Comparison of ENCODE assay signal across 8 cellular contexts in the genomic region with DNA sequence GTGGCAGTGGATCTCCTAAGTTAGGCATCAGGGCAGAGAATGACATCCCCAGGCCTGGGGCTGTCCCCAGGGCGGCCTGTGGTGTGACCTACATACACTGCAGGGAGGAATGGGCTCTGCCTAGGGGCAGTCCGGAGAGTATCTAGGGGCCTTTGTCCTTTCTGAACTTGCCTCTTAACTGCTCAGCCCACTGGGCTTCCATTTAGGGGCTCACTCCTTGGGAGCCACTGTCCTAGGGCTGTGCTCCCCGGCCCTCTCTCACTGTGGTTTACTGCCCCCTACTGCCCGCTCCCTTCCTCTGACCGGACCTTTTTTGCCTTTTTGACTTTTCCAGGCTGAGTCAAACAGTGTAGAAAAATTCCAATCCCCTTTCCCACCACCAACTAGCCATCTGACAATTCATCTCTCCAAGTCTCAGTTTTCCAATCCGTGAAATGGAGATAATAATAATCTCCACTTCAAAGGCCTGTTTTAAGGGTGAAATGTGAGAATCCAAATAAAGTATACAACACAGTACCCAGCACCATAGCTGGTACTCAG.
A peak's percentile ranks its signal among the peaks of the same experiment; 100 is the strongest.
DNase-seq lines count a peak whose midpoint lies in the region; ATAC-seq, FAIRE-seq and TF ChIP-seq lines count a peak whose summit lies in the region.

No MANE protein-coding gene starts in this region.

- H3K9ac ChIP-seq in K562 (ENCODE audit: insufficient read depth in 1 of 2, low read depth in 2 of 2, low read length in 2 of 2) = 0 out of 4 replicates have a peak overlapping the region, but pooled peaks of 1 of the 2 experiments have one; percentile 1

- peak; percentile 92 to 94 for TF ChIP-seq RAD21 in K562 (CRISPR knock-in tag; conservative IDR thresholded peaks at IDR 0.05 in 1 of 2, IDR thresholded peaks at IDR 0.05 in 1 of 2)

- in situ Hi-C loops in K562 (cut with MboI) = no loop called here

- H3K27ac Mint-ChIP-seq in T-helper 17 cell = no peak overlapping the region

- peak; percentile 89 for FAIRE-seq in K562 (lab: Jason Lieb, UNC)

- H4K20me1 ChIP-seq in K562 (replicated peaks; ENCODE audit: control insufficient read depth, insufficient read depth, low read length) = no peaks in the 10 kb centered on the region

- no peaks in the 10 kb centered on the region for H3K9me1 ChIP-seq in K562 (ENCODE audit: control insufficient read depth, insufficient read depth, low read length)

- H3K27ac ChIP-seq in K562 (ENCODE audit: extremely low read depth, low read depth, low read length) (no peak overlapping the region), iPS DF 6.9 (ENCODE audit: low read length) (no peak overlapping the region)

- POLR2A ChIA-PET in K562 (lab: Yijun Ruan, JAX) = interaction anchor here (0.7 kb wide), 1 partner anchor 54 kb away, joined by 3 read pairs; no protein-coding TSS in a partner anchor

- BruUV-seq in K562 (replicated peaks; lab: Mats Ljungman, UMichigan) = no TSS peak

- H3K4me3 ChIP-seq in K562 = no peak overlapping the region
- no peak overlapping the region for H3K4me3 ChIP-seq in iPS DF 6.9 (ENCODE audit: low read length)

- CTCF ChIA-PET in K562 (lab: Yijun Ruan, JAX; ENCODE audit: low intra/inter-chr PET ratio) = interaction anchor here (0.6 to 3.4 kb wide), 4 partner anchors 234 to 286 kb away, joined by 4 to 41 read pairs (median 9); no protein-coding TSS in a partner anchor

- peak; percentile 75 to 88 (median 83) for TF ChIP-seq CTCF in K562 (IDR thresholded peaks at IDR 0.05 in 2 of 3, conservative IDR thresholded peaks at IDR 0.05 in 1 of 3; ENCODE audit: insufficient read depth in 2 of 3, low read depth in 1 of 3, low read length in 3 of 3)

- H3K79me2 ChIP-seq in K562 (ENCODE audit: control insufficient read depth, insufficient read depth, low read length) = no peaks in the 10 kb centered on the region

- no peak for TF ChIP-seq POLR2A in K562 (conservative IDR thresholded peaks at IDR 0.05)

- H2AFZ ChIP-seq in K562 (ENCODE audit: low read depth, low read length) = peak overlapping the region; percentile 10; the same call in 1 of the 2 replicates

- H3K36me3 Mint-ChIP-seq in T-helper 17 cell (ENCODE audit: low read depth) = peaks cover 2% of the 10 kb centered on the region

- H3K27me3 Mint-ChIP-seq in T-helper 17 cell = peaks cover 22% of the 10 kb centered on the region

- H3K9me3 ChIP-seq in T-helper 17 cell (ENCODE audit: control insufficient read depth, low read length, poor library complexity, severe bottlenecking) (no peaks in the 10 kb centered on the region), K562 (replicated peaks; ENCODE audit: control insufficient read depth, insufficient read depth, low read depth, low read length) (no peaks in the 10 kb centered on the region), iPS DF 6.9 (ENCODE audit: control insufficient read depth, insufficient read depth, low read length) (no peaks in the 10 kb centered on the region)

- ATAC-seq in T-helper 17 cell (peak; percentile 62), K562 (peak; percentile 98)

- TF ChIP-seq EP300 in K562 (IDR thresholded peaks at IDR 0.05; ENCODE audit: low read length) = no peak

- H3K36me3 ChIP-seq in K562 (ENCODE audit: control insufficient read depth, insufficient read depth, low read length) (no peaks in the 10 kb centered on the region), iPS DF 6.9 (ENCODE audit: control insufficient read depth, insufficient read depth, low read length) (no peaks in the 10 kb centered on the region)

- peaks cover 3% of the 10 kb centered on the region for H3K4me1 Mint-ChIP-seq in T-helper 17 cell

- H3K4me1 ChIP-seq in K562 (replicated peaks in 1 of 2; ENCODE audit: control insufficient read depth in 2 of 2, insufficient read depth in 2 of 2, low read length in 2 of 2) = no peaks in the 10 kb centered on the region; a peak in 1 of 5 replicates
- H3K4me1 ChIP-seq in iPS DF 6.9 (ENCODE audit: control insufficient read depth, insufficient read depth, low read length) = no peaks in the 10 kb centered on the region

- DNase-seq in EL (peak; percentile 63), LHCN-M2 (ENCODE audit: low read depth) (peak; percentile 66), T-helper 17 cell (peak in 2 of 3 donors; percentile 19 to 38), K562 (ENCODE audit: extremely low read depth in 1 of 4, low spot score in 3 of 4) (peak; percentile 52 to 67 (median 60)), iPS DF 6.9 (ENCODE audit: low read depth, low spot score) (peak; percentile 47), DMS79 (lab: John Stamatoyannopoulos, UW) (no peak), HuH-7.5 (ENCODE audit: low spot score) (no peak)
- peak; percentile 9 to 50 for DNase-seq in stimulated activated CD4-positive, alpha-beta T cell treated with anti-CD3 and anti-CD28 coated beads, Interleukin-12 subunit alpha, Interleukin-12 subunit beta, amount 100 ng/mL, for 24 hours (ENCODE audit: low read depth in 2 of 2)

- H3K27me3 ChIP-seq in K562 (ENCODE audit: control insufficient read depth in 2 of 2, insufficient read depth in 2 of 2, low read length in 2 of 2) (peaks cover 0 to 7% of the 10 kb centered on the region in 2 experiments; a peak in 2 of 5 replicates), iPS DF 6.9 (ENCODE audit: control insufficient read depth, insufficient read depth, low read length) (no peaks in the 10 kb centered on the region)

- 13% methylated on average over 5 of the region's 6 CpGs for WGBS in K562 (ENCODE audit: insufficient coverage, low coverage, missing lambda C conversion rate)
- WGBS in iPS DF 6.9 (ENCODE audit: insufficient coverage, insufficient read length) = no CpG with 5 or more reads among the region's 6 CpGs

- no peak overlapping the region for H3K4me3 Mint-ChIP-seq in T-helper 17 cell

- intact Hi-C loops in K562 (cut with micrococcal nuclease) = loop anchor here (1.0 to 5.0 kb wide), 2 partner anchors 233 to 276 kb away; a partner anchor contains a TSS

- no peak overlapping the region for H3K4me2 ChIP-seq in K562 (ENCODE audit: insufficient read depth, low read length)

TF ChIP-seq in K562, 482 proteins besides CTCF, POLR2A, EP300 and RAD21 (continues in another document):
- TF ChIP-seq SAP30 (IDR thresholded peaks at IDR 0.05; ENCODE audit: borderline replicate concordance, insufficient read depth, low read depth, low read length, poor library complexity, severe bottlenecking) (no peak), STAT5B (CRISPR knock-in tag; IDR thresholded peaks at IDR 0.05) (no peak), SMC3 (conservative IDR thresholded peaks at IDR 0.05; ENCODE audit: insufficient read depth, low read depth, low read length) (peak; percentile 76), JUND (IDR thresholded peaks at IDR 0.05; ENCODE audit: borderline replicate concordance, low read depth, low read length) (0 out of 2 replicates have a peak, but pooled peaks have one; percentile 18), JUND (tag; IDR thresholded peaks at IDR 0.05; ENCODE audit: borderline replicate concordance, low read depth, low read length) (no peak; the same call in 2 of the 3 replicates), STAG1 (CRISPR knock-in tag; IDR thresholded peaks at IDR 0.05; ENCODE audit: borderline replicate concordance) (peak; percentile 78; the same call in 1 of the 2 replicates), ZNF140 (CRISPR knock-in tag; IDR thresholded peaks at IDR 0.05) (no peak), SMARCC2 (IDR thresholded peaks at IDR 0.05; ENCODE audit: low read depth) (no peak), ZNF124 (CRISPR knock-in tag; IDR thresholded peaks at IDR 0.05) (no peak), FIP1L1 (IDR thresholded peaks at IDR 0.05; ENCODE audit: low read depth, low read length, poor library complexity, severe bottlenecking) (no peak), CC2D1A (IDR thresholded peaks at IDR 0.05) (peak; percentile 60; the same call in 1 of the 2 replicates), RBM25 (IDR thresholded peaks at IDR 0.05; ENCODE audit: low read depth, low read length, severe bottlenecking) (peak; percentile 29), MAZ (CRISPR knock-in tag; conservative IDR thresholded peaks at IDR 0.05 in 1 of 2, IDR thresholded peaks at IDR 0.05 in 1 of 2) (peak in 1 of 2 experiments; percentile 46; a peak in 1 of 4 replicates)
- TF ChIP-seq, protein P1, sequence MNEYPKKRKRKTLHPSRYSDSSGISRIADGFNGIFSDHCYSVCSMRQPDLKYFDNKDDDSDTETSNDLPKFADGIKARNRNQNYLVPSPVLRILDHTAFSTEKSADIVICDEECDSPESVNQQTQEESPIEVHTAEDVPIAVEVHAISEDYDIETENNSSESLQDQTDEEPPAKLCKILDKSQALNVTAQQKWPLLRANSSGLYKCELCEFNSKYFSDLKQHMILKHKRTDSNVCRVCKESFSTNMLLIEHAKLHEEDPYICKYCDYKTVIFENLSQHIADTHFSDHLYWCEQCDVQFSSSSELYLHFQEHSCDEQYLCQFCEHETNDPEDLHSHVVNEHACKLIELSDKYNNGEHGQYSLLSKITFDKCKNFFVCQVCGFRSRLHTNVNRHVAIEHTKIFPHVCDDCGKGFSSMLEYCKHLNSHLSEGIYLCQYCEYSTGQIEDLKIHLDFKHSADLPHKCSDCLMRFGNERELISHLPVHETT (CRISPR knock-in tag; conservative IDR thresholded peaks at IDR 0.05 in 1 of 2, IDR thresholded peaks at IDR 0.05 in 1 of 2) = 0 out of 4 replicates have a peak, but pooled peaks of 1 of the 2 experiments have one; percentile 31
- TF ChIP-seq, protein P2, sequence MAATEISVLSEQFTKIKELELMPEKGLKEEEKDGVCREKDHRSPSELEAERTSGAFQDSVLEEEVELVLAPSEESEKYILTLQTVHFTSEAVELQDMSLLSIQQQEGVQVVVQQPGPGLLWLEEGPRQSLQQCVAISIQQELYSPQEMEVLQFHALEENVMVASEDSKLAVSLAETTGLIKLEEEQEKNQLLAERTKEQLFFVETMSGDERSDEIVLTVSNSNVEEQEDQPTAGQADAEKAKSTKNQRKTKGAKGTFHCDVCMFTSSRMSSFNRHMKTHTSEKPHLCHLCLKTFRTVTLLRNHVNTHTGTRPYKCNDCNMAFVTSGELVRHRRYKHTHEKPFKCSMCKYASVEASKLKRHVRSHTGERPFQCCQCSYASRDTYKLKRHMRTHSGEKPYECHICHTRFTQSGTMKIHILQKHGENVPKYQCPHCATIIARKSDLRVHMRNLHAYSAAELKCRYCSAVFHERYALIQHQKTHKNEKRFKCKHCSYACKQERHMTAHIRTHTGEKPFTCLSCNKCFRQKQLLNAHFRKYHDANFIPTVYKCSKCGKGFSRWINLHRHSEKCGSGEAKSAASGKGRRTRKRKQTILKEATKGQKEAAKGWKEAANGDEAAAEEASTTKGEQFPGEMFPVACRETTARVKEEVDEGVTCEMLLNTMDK (IDR thresholded peaks at IDR 0.05; ENCODE audit: borderline replicate concordance, insufficient read depth, low read depth, low read length, poor library complexity, severe bottlenecking) = peak; percentile 28

Comparison
In these comparisons a context has a peak if more than half of its experiments do, and no peak if none do; other contexts are left out.
1. DNase-seq: peak in EL (single experiment), LHCN-M2 (single experiment), T-helper 17 cell (2 of 3), K562 (4 of 4), iPS DF 6.9 (single experiment) and stimulated activated CD4-positive, alpha-beta T cell treated with anti-CD3 and anti-CD28 coated beads, Interleukin-12 subunit alpha, Interleukin-12 subunit beta, amount 100 ng/mL, for 24 hours (2 of 2); none in DMS79 (single experiment) and HuH-7.5 (single experiment).